ENCODE assay signal across 21 cellular contexts in genomic region chr11:61453702-61454101, GRCh38. TPM values are rescaled to one million over a fixed set of nuclear protein-coding genes. Genes with fewer than 3 reads are reported as not detected.
DNase-seq lines count a peak whose midpoint lies in the region; ATAC-seq and TF ChIP-seq lines count a peak whose summit lies in the region.
"Had no signal": no experiment of that assay in that cellular context is flagged by ENCODE, and none has a peak within 500 bp of the region (broad histone marks: within the 10 kb centered on the region; RNA-seq: fewer than 3 reads in every experiment).

No MANE protein-coding gene starts in this region.

- H3K27me3 ChIP-seq in cardiac muscle cell: no peaks in the 10 kb centered on the region
- no peaks in the 10 kb centered on the region for H3K27me3 ChIP-seq in osteoblast (ENCODE audit: insufficient read depth, low read length)
- no peaks in the 10 kb centered on the region for H3K27me3 ChIP-seq in skeletal muscle tissue (ENCODE audit: control insufficient read depth in 3 of 3, insufficient read depth in 3 of 3, low read length in 3 of 3)
- H3K27me3 ChIP-seq: BE2C had no signal

- peaks cover 8% of the 10 kb centered on the region for H3K4me1 Mint-ChIP-seq in brain

- no peak overlapping the region for H3K4me3 ChIP-seq in cardiac muscle cell
- H3K4me3 ChIP-seq in osteoblast (ENCODE audit: insufficient read depth, low read length): no peak overlapping the region
- H3K4me3 ChIP-seq in skeletal muscle tissue (ENCODE audit: low read length in 3 of 3): no peak overlapping the region

- no peak overlapping the region for H3K9ac ChIP-seq in skeletal muscle tissue (ENCODE audit: low read depth in 1 of 3, low read length in 3 of 3)

- H3K27me3 Mint-ChIP-seq in brain: peaks cover 3% of the 10 kb centered on the region
- H3K27me3 Mint-ChIP-seq: CD4-positive, CD25-positive, alpha-beta regulatory T cell; IgD-negative memory B cell had no signal

- H3K9me3 Mint-ChIP-seq in brain: no peaks in the 10 kb centered on the region
- H3K9me3 Mint-ChIP-seq: CD4-positive, CD25-positive, alpha-beta regulatory T cell; IgD-negative memory B cell had no signal

- ATAC-seq in Right ventricle myocardium inferior: no peak
- ATAC-seq in HG02884 (IDR thresholded peaks at IDR 0.05; ENCODE audit: unreplicated experiment): no peak

- H4K20me1 ChIP-seq in osteoblast (ENCODE audit: insufficient read depth, low read length): peaks cover 18% of the 10 kb centered on the region

- DNase-seq in cardiac muscle cell (ENCODE audit: low read depth in 1 of 2, low spot score in 1 of 2): no peak
- no peak for DNase-seq in Right ventricle myocardium inferior (ENCODE audit: missing footprints)
- peak; percentile 63 for DNase-seq in osteoblast (ENCODE audit: insufficient read length, low spot score, missing footprints)
- DNase-seq in EL: no peak
- DNase-seq in SHP77 treated with DMSO at 0.1 percent for 48 hours (lab: John Stamatoyannopoulos, UW): no peak
- DNase-seq: BE2C; CD4-positive, CD25-positive, alpha-beta regulatory T cell; COR-L47; DMS79; NCI-H1105; NCI-H146; NCI-H2029 treated with DMSO at 0.1 percent for 48 hours; NCI-H226; NCI-H524 treated with DMSO at 0.1 percent for 48 hours; NCI-H82; RPMI8226 had no signal

- H3K27ac Mint-ChIP-seq in brain: peak overlapping the region in 4 of 5 experiments; percentile 8 to 83 (median 48)
- H3K27ac Mint-ChIP-seq: CD4-positive, CD25-positive, alpha-beta regulatory T cell had no signal

- H3K4me2 ChIP-seq in osteoblast (ENCODE audit: insufficient read depth, low read length): no peak overlapping the region

- no peaks in the 10 kb centered on the region for H3K9me3 ChIP-seq in cardiac muscle cell (ENCODE audit: low read depth)
- no peaks in the 10 kb centered on the region for H3K9me3 ChIP-seq in osteoblast (ENCODE audit: low read depth, low read length)
- H3K9me3 ChIP-seq in skeletal muscle tissue (ENCODE audit: control insufficient read depth in 3 of 3, low read length in 3 of 3): no peaks in the 10 kb centered on the region
- H3K9me3 ChIP-seq: BE2C had no signal

- peaks cover 6% of the 10 kb centered on the region for H3K79me2 ChIP-seq in osteoblast (ENCODE audit: insufficient read depth, low read length)

- no peak overlapping the region for H3K4me3 Mint-ChIP-seq in brain
- H3K4me3 Mint-ChIP-seq: CD4-positive, CD25-positive, alpha-beta regulatory T cell; IgD-negative memory B cell had no signal

- no peak overlapping the region for H2AFZ ChIP-seq in osteoblast (ENCODE audit: low read length)

- peak overlapping the region; percentile 8 for H3K27ac ChIP-seq in cardiac muscle cell
- no peak overlapping the region for H3K27ac ChIP-seq in osteoblast (ENCODE audit: low read depth, low read length)
- peak overlapping the region; percentile 8 for H3K27ac ChIP-seq in skeletal muscle tissue (ENCODE audit: low read depth, low read length)

- intact Hi-C loops in Right ventricle myocardium inferior (cut with DNase I): no loop called here

- H3K36me3 ChIP-seq in cardiac muscle cell (no peaks in the 10 kb centered on the region), osteoblast (ENCODE audit: insufficient read depth, low read length) (peaks cover 23% of the 10 kb centered on the region), skeletal muscle tissue (ENCODE audit: control insufficient read depth in 3 of 3, insufficient read depth in 3 of 3, low read length in 3 of 3) (peaks cover 12 to 27% (median 22%) of the 10 kb centered on the region in 3 donors)
- H3K36me3 ChIP-seq: BE2C had no signal

- TF ChIP-seq CTCF in cardiac muscle cell (IDR thresholded peaks at IDR 0.05; ENCODE audit: low read depth, low read length) (no peak), brain (conservative IDR thresholded peaks at IDR 0.05) (no peak), osteoblast (IDR thresholded peaks at IDR 0.05; ENCODE audit: extremely low read depth, low read depth, low read length) (no peak)

- H3K4me1 ChIP-seq in cardiac muscle cell (ENCODE audit: low read depth): peaks cover 12% of the 10 kb centered on the region
- no peaks in the 10 kb centered on the region for H3K4me1 ChIP-seq in osteoblast (ENCODE audit: insufficient read depth, low read length)
- peaks cover 6 to 19% (median 16%) of the 10 kb centered on the region in 3 donors for H3K4me1 ChIP-seq in skeletal muscle tissue (ENCODE audit: control insufficient read depth in 3 of 3, insufficient read depth in 3 of 3, low read length in 3 of 3)

- peaks cover 57% of the 10 kb centered on the region for H3K36me3 Mint-ChIP-seq in brain

RNA-seq across cellular contexts. Expression of gene SDHAF2, which starts 23.8 kb away (rescaled TPM):
- 21.3 and 28.1 TPM in 2 replicates for total RNA-seq in cardiac muscle cell
- 55.8 and 67.4 TPM in 2 replicates for polyA plus RNA-seq in cardiac muscle cell
- 36.8 TPM for total RNA-seq in Right ventricle myocardium inferior
- polyA plus RNA-seq in brain (ENCODE audit: insufficient read depth, low read depth, low replicate concordance): 48.2 TPM
- total RNA-seq in osteoblast: 37.7 and 46.3 TPM in 2 replicates
- total RNA-seq in skeletal muscle tissue: 63.2 TPM

RNA-seq across cellular contexts. Expression of gene CPSF7, which starts 23.9 kb away (rescaled TPM):
- total RNA-seq in cardiac muscle cell (46.9 and 64.7 TPM in 2 replicates), Right ventricle myocardium inferior (36.5 TPM), osteoblast (29.0 and 29.2 TPM in 2 replicates), skeletal muscle tissue (17.7 TPM)
- polyA plus RNA-seq in cardiac muscle cell (34.6 and 55.5 TPM in 2 replicates), brain (ENCODE audit: insufficient read depth, low read depth, low replicate concordance) (94.7 TPM)

RNA-seq across cellular contexts. Expression of gene LRRC10B, which starts 54.8 kb away (rescaled TPM):
- 0.60 and 0.74 TPM in 2 replicates for total RNA-seq in cardiac muscle cell
- polyA plus RNA-seq in cardiac muscle cell: 0.62 and 0.65 TPM in 2 replicates
- total RNA-seq in Right ventricle myocardium inferior: 0.60 TPM
- polyA plus RNA-seq in brain (ENCODE audit: insufficient read depth, low read depth, low replicate concordance): 5.1 TPM
- total RNA-seq in osteoblast: under 0.01 TPM in 2 replicates
- not detected for total RNA-seq in skeletal muscle tissue
- total RNA-seq: CD4-positive, CD25-positive, alpha-beta regulatory T cell; H4 had no signal
- polyA plus RNA-seq: CD4-positive, CD25-positive, alpha-beta regulatory T cell; IgD-negative memory B cell had no signal
